ENCODE assay signal across 8 cellular contexts in the genomic region with DNA sequence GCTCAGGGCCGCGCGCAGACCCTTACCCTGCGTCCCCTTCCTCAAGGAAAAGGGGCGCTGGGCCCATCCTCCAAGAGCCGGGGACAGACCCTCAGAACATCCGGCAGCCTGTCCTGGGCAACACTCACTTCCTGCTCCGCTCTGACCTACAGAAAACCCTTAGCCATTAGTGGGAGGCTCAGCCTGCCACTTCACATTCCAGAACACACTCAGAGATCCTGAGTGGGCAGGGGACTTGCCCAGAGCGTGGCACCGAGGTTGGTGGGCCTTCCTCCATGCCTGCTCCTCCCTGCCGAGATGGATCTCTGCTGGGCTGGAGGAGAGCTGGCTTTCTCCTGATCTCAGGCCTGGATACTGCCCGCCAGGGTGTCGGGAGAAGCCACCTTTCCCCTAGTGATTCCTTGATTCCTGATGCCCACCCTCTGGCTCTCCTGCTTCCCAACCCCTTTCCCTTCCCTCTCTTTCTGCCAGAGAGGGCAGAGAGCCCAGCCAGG. TPM values are rescaled to one million over a fixed set of nuclear protein-coding genes. Genes with fewer than 3 reads are reported as not detected.
DNase-seq lines count a peak whose midpoint lies in the region; ATAC-seq lines count a peak whose summit lies in the region.

No MANE protein-coding gene starts in this region.

- no peaks in the 10 kb centered on the region for H3K9me3 Mint-ChIP-seq in stimulated activated naive B cell treated with anti-CD40 and anti-IgM and Interleukin-4, amounts not matched to agents 10 μg/mL and 1 μg/mL and 100 μg/mL, for 72 hours

- H3K27me3 ChIP-seq in GM23248 (replicated peaks; ENCODE audit: insufficient read depth) = no peaks in the 10 kb centered on the region

- in situ Hi-C loops in GM23248 (cut with MboI) = no loop called here

- 63 to 70% methylated on average over 5 to 13 of the region's 13 CpGs for WGBS in GM23248 (ENCODE audit: low coverage in 1 of 2, low lambda C conversion rate in 2 of 2, missing lambda C conversion rate in 2 of 2), 2 experiments

- H3K4me1 Mint-ChIP-seq in stimulated activated naive B cell treated with anti-CD40 and anti-IgM and Interleukin-4, amounts not matched to agents 10 μg/mL and 1 μg/mL and 100 μg/mL, for 72 hours = peaks cover 29 to 52% of the 10 kb centered on the region in 2 donors

- no peak overlapping the region for H3K27ac ChIP-seq in GM23248

- H3K4me3 ChIP-seq in GM23248 = peak overlapping the region; percentile 59; the same call in 1 of the 2 replicates

- no peaks in the 10 kb centered on the region for H3K9me2 ChIP-seq in GM23248 (ENCODE audit: insufficient read depth)

- no peaks in the 10 kb centered on the region for H3F3A ChIP-seq in GM23248 (ENCODE audit: insufficient read depth)

- peak overlapping the region; percentile 93 to 96 for H3K4me3 Mint-ChIP-seq in stimulated activated naive B cell treated with anti-CD40 and anti-IgM and Interleukin-4, amounts not matched to agents 10 μg/mL and 1 μg/mL and 100 μg/mL, for 72 hours

- H3K27me3 Mint-ChIP-seq in stimulated activated naive B cell treated with anti-CD40 and anti-IgM and Interleukin-4, amounts not matched to agents 10 μg/mL and 1 μg/mL and 100 μg/mL, for 72 hours = no peaks in the 10 kb centered on the region

- H3K9ac ChIP-seq in GM23248 = no peak overlapping the region

- H2AFZ ChIP-seq in GM23248 = peak overlapping the region; percentile 66

- peaks cover 8% of the 10 kb centered on the region; the same call in 1 of the 2 replicates for H3K4me1 ChIP-seq in GM23248 (ENCODE audit: insufficient read depth)

- no peaks in the 10 kb centered on the region for H3K79me2 ChIP-seq in GM23248 (ENCODE audit: insufficient read depth)

- no peak for DNase-seq in GM23248
- DNase-seq in activated T-cell treated with anti-CD3 and anti-CD28 coated beads, Interleukin-2, amount 50 U/mL, for 48 hours = peak; percentile 37 to 51
- peak; percentile 59 for DNase-seq in islet precursor cell
- no peak for DNase-seq in stimulated activated naive B cell treated with anti-CD40 and anti-IgM and Interleukin-4, amounts not matched to agents 10 μg/mL and 1 μg/mL and 100 μg/mL, for 72 hours
- no peak for DNase-seq in NCI-H510A (lab: John Stamatoyannopoulos, UW)
- no peak for DNase-seq in HuH-7.5 (ENCODE audit: low spot score)
- no peak for DNase-seq in activated CD4-positive, CD25-positive, alpha-beta regulatory T cell (lab: John Stamatoyannopoulos, UW)

- H3K36me3 ChIP-seq in GM23248 (ENCODE audit: low read depth) = no peaks in the 10 kb centered on the region

- ATAC-seq in stimulated activated naive B cell treated with anti-CD40 and anti-IgM and Interleukin-4, amounts not matched to agents 10 μg/mL and 1 μg/mL and 100 μg/mL, for 72 hours (replicated peaks) = peak; percentile 18
- no peak for ATAC-seq in HG03039 (IDR thresholded peaks at IDR 0.05; ENCODE audit: unreplicated experiment)

- H3K27ac Mint-ChIP-seq in stimulated activated naive B cell treated with anti-CD40 and anti-IgM and Interleukin-4, amounts not matched to agents 10 μg/mL and 1 μg/mL and 100 μg/mL, for 72 hours = peak overlapping the region; percentile 99

- H3K4me2 ChIP-seq in GM23248 (ENCODE audit: unreplicated experiment) = peak overlapping the region; percentile 88

- peaks cover 21 to 51% of the 10 kb centered on the region in 2 donors for H3K36me3 Mint-ChIP-seq in stimulated activated naive B cell treated with anti-CD40 and anti-IgM and Interleukin-4, amounts not matched to agents 10 μg/mL and 1 μg/mL and 100 μg/mL, for 72 hours

- no peaks in the 10 kb centered on the region for H3K9me3 ChIP-seq in GM23248 (ENCODE audit: low read depth)

- no peaks in the 10 kb centered on the region for H4K20me1 ChIP-seq in GM23248 (ENCODE audit: insufficient read depth)

RNA-seq across cellular contexts. Expression of gene SCARF1, which starts 1.5 kb away (rescaled TPM):
- total RNA-seq in GM23248 (2014; rRNA removed; shearing (Covaris generic)) = 0.25 TPM in 1 of 2 replicates, not detected in the other
- 0.14 TPM in 1 of 2 replicates, not detected in the other for polyA plus RNA-seq in GM23248 (2016; fragmentation: Nextera tagmentation; extraction: Ambion mirVana)

RNA-seq across cellular contexts. Expression of gene RILP, which starts 5.6 kb away (rescaled TPM):
- 6.4 and 27.6 TPM in 2 replicates for total RNA-seq in GM23248 (2014; rRNA removed; shearing (Covaris generic))
- polyA plus RNA-seq in GM23248 (2016; fragmentation: Nextera tagmentation; extraction: Ambion mirVana) = 4.4 and 6.5 TPM in 2 replicates

RNA-seq across cellular contexts. Expression of gene SLC43A2, which starts 15.4 kb away (rescaled TPM):
- total RNA-seq in GM23248 (2014; rRNA removed; shearing (Covaris generic)) = 8.6 and 9.1 TPM in 2 replicates
- 6.0 and 6.6 TPM in 2 replicates for polyA plus RNA-seq in GM23248 (2016; fragmentation: Nextera tagmentation; extraction: Ambion mirVana)

RNA-seq across cellular contexts. Expression of gene PRPF8, which starts 40.6 kb away (rescaled TPM):
- 72.2 and 76.9 TPM in 2 replicates for total RNA-seq in GM23248 (2014; rRNA removed; shearing (Covaris generic))
- polyA plus RNA-seq in GM23248 (2016; fragmentation: Nextera tagmentation; extraction: Ambion mirVana) = 90.3 and 93.8 TPM in 2 replicates

Comparison
In these comparisons a context has a peak if more than half of its experiments do, and no peak if none do; other contexts are left out.
1. DNase-seq: peak in activated T-cell treated with anti-CD3 and anti-CD28 coated beads, Interleukin-2, amount 50 U/mL, for 48 hours (2 of 2) and islet precursor cell (single experiment); none in GM23248 (single experiment), stimulated activated naive B cell treated with anti-CD40 and anti-IgM and Interleukin-4, amounts not matched to agents 10 μg/mL and 1 μg/mL and 100 μg/mL, for 72 hours (single experiment), NCI-H510A (single experiment), HuH-7.5 (single experiment) and activated CD4-positive, CD25-positive, alpha-beta regulatory T cell (0 of 4).